In the genomic region with DNA sequence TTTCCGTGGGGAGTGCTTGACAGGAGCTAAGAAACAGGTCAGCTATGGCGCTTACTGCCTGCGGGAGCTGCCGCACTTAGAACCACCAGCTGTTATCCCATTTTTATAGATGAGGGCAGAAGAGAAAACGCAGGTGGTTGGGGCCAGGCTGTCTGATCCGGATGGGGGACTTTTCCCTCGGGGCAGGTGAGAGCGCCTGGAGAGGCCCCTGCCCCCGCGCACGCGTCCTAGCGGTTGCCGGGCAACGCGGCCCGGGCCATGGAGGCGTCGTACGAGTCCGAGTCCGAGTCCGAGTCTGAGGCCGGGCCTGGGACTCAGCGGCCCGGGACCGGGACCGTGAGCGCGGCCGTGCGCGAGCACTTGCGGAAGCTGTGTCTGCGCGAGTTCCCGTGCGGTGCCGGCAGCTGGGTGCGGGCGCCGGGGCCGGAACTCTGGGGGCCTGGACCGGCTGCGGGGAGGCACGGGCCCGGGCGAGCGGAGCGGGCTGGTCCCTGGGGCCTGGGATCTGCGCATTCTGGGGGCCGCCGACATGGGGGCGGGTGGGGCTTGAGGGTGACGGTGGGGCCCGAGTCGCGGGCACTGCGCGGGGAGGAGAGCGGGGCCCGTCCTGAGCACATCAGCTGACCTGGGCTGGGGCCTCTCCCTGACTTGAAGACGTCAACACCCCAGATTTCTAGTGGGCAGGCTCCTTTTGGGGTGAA, we compare ENCODE assay signal across 8 cellular contexts. TPM values are rescaled to one million over a fixed set of nuclear protein-coding genes. Genes with fewer than 3 reads are reported as not detected.
DNase-seq lines count a peak whose midpoint lies in the region; ATAC-seq and TF ChIP-seq lines count a peak whose summit lies in the region.

A gene with protein sequence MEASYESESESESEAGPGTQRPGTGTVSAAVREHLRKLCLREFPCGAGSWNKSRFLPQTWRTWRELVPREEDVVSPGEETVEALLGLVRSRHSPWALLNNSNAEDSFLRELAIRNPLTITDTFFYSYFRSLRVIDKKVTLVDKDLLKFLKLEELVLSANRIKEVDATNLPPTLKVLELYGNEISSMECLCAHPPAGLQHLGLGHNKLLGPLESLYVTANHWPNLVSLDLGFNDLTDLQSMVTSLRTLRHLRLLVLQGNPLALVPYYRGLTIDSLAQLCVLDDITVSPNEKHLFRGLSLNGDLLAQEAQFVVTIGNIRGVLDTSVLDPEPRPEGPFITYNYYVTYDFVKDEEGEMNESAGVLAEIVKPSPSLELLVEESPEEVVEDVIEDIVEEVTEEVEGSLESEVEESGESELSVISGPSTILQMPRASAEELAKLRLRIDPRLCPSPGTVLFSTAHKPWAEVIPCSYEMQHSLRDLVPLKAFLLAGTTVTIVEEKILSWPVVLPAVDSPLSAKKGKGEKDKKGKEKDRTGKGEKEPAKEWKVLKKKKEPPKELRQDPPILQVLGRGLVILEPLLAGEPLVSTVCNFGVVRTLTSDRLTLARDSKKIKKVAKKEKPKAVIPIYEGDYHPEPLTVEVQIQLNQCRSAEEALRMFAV (plus strand): TSS at position 237 of the 701 bp plus-strand sequence. CDS start 22 bp downstream, at position 259.

- H3K9me3 Mint-ChIP-seq in CD4-positive, CD25-positive, alpha-beta regulatory T cell: no peaks in the 10 kb centered on the region
- H3K9me3 Mint-ChIP-seq in nephron: no peaks in the 10 kb centered on the region

- H3K36me3 ChIP-seq in CD4-positive, CD25-positive, alpha-beta regulatory T cell (ENCODE audit: control insufficient read depth, insufficient read depth, low read length): no peaks in the 10 kb centered on the region

- H3K27ac Mint-ChIP-seq in CD4-positive, CD25-positive, alpha-beta regulatory T cell: no peak within 1 kb of the TSS
- H3K27ac Mint-ChIP-seq in nephron: peak within 1 kb of the TSS in 2 of 3 experiments; percentile 27 to 44

- peaks cover 11% of the 10 kb centered on the region for H3K4me1 ChIP-seq in CD4-positive, CD25-positive, alpha-beta regulatory T cell (ENCODE audit: control insufficient read depth, insufficient read depth, low read length, poor library complexity, severe bottlenecking)

- no peak for TF ChIP-seq POLR2A in NB4 (IDR thresholded peaks at IDR 0.05; ENCODE audit: extremely low read depth, insufficient read length)

- no peaks in the 10 kb centered on the region for H3K9me3 ChIP-seq in CD4-positive, CD25-positive, alpha-beta regulatory T cell (ENCODE audit: control insufficient read depth in 2 of 2, low read length in 2 of 2)

- no peak within 1 kb of the TSS for H3K27ac ChIP-seq in CD4-positive, CD25-positive, alpha-beta regulatory T cell (ENCODE audit: insufficient read depth, low read length, poor library complexity, severe bottlenecking)

- H3K27me3 ChIP-seq in CD4-positive, CD25-positive, alpha-beta regulatory T cell (ENCODE audit: control insufficient read depth, insufficient read depth, low read length): no peaks in the 10 kb centered on the region

- H3K4me3 Mint-ChIP-seq in CD4-positive, CD25-positive, alpha-beta regulatory T cell: peak within 1 kb of the TSS; percentile 54 to 85 (median 79)
- peak within 1 kb of the TSS; percentile 81 to 89 (median 88) for H3K4me3 Mint-ChIP-seq in nephron

- H3K4me1 Mint-ChIP-seq in CD4-positive, CD25-positive, alpha-beta regulatory T cell: peaks cover 0 to 9% (median 3%) of the 10 kb centered on the region in 4 donors
- H3K4me1 Mint-ChIP-seq in nephron: no peaks in the 10 kb centered on the region

- no peak for TF ChIP-seq CTCF in NB4 (IDR thresholded peaks at IDR 0.05; ENCODE audit: low read depth, low read length)
- no peak for TF ChIP-seq CTCF in fibroblast of pulmonary artery (IDR thresholded peaks at IDR 0.05; ENCODE audit: low read length, missing control alignments)
- no peak for TF ChIP-seq CTCF in nephron (IDR thresholded peaks at IDR 0.05; ENCODE audit: unreplicated experiment in 3 of 3)

- no peak within 1 kb of the TSS for H3K4me3 ChIP-seq in CD4-positive, CD25-positive, alpha-beta regulatory T cell (ENCODE audit: low read depth, low read length)
- H3K4me3 ChIP-seq in NB4 (ENCODE audit: low read depth, low read length) (peak within 1 kb of the TSS; percentile 48), fibroblast of pulmonary artery (replicated peaks; ENCODE audit: low read depth, low read length) (peak within 1 kb of the TSS; percentile 47)

- no peaks in the 10 kb centered on the region for H3K36me3 Mint-ChIP-seq in CD4-positive, CD25-positive, alpha-beta regulatory T cell
- H3K36me3 Mint-ChIP-seq in nephron (ENCODE audit: low read depth): no peaks in the 10 kb centered on the region

- peak; percentile 47 to 67 for ATAC-seq in CD4-positive, CD25-positive, alpha-beta regulatory T cell (ENCODE audit: low read depth in 2 of 2)
- ATAC-seq in HG03378 (IDR thresholded peaks at IDR 0.05; ENCODE audit: unreplicated experiment): no peak
- no peak for ATAC-seq in GM21515 (IDR thresholded peaks at IDR 0.05; ENCODE audit: unreplicated experiment)
- no peak for ATAC-seq in HG03097 (IDR thresholded peaks at IDR 0.05; ENCODE audit: low FRiP score, unreplicated experiment)

- H3K27me3 Mint-ChIP-seq in CD4-positive, CD25-positive, alpha-beta regulatory T cell: peaks cover 32% of the 10 kb centered on the region
- peaks cover 16% of the 10 kb centered on the region for H3K27me3 Mint-ChIP-seq in nephron (ENCODE audit: low read depth)

- DNase-seq in CD4-positive, CD25-positive, alpha-beta regulatory T cell: peak in 1 of 3 donors; percentile 41
- DNase-seq in NB4 (ENCODE audit: low read depth) (peak; percentile 66), fibroblast of pulmonary artery (ENCODE audit: low read depth) (peak; percentile 29)
- DNase-seq in activated CD8-positive, alpha-beta memory T cell treated with anti-CD3 and anti-CD28 coated beads, Interleukin-2, amount 50 U/mL, for 4 hours: peak; percentile 32

RNA-seq across cellular contexts. Expression of the gene that starts here (rescaled TPM):
- not detected for total RNA-seq in CD4-positive, CD25-positive, alpha-beta regulatory T cell
- polyA plus RNA-seq in CD4-positive, CD25-positive, alpha-beta regulatory T cell: not detected

Comparison
In these comparisons a context has a peak if more than half of its experiments do, and no peak if none do; other contexts are left out.
1. Peak in ATAC-seq in CD4-positive, CD25-positive, alpha-beta regulatory T cell; RNA of the gene not detected or under 1 TPM.
2. H3K27ac Mint-ChIP-seq: peak in nephron (2 of 3); none in CD4-positive, CD25-positive, alpha-beta regulatory T cell (0 of 3).